ENCODE assay signal across 8 cellular contexts in the genomic region with DNA sequence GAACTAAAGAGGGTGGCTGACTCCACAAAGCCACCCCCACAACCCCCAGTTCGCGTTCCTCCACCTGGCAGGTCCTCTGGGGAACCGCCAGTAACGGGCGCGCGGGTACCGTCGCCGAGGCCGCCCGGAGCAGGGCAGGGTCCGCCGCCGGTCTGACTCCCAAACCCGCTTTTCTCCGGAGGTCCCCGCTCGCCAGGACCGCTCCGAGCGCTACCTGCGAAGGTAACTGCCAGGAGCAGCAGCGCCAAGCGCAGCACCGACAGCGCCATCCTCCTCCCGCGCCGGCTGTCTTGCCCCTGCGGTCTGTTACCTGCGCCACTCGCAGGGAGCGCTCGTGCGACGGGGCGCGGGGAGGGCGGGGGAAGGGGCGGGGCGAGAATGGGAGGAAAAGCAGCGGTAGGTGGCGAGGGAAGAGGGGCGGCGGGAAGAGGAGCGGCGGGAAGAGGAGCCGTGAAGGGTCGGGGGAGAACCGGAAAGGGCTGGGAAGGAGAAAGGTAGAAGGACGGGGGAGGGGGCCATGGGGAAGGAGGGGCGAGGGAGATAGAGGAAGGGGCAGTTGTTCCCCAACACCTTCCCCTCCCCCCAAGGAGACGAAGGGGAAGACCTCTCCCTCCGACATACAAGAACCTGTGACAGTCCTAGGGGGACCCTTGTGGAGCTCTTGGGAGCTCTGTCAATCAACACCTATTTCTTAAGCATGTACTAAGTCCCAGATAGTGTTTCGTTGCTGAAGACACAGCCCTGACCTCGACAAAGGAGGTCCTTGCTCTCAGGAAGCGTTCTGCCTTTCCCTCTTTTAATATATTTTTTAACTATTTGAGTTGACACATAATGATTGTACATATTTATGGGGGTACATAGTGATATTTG. TPM values are rescaled to one million over a fixed set of nuclear protein-coding genes. Genes with fewer than 3 reads are reported as not detected.
DNase-seq lines count a peak whose midpoint lies in the region; ATAC-seq and TF ChIP-seq lines count a peak whose summit lies in the region.

A gene with protein sequence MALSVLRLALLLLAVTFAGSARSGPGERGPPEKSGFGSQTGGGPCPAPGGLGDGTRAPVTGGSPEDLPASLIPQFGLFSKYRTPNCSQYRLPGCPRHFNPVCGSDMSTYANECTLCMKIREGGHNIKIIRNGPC (minus strand): TSS at position 308 of the 870 bp plus-strand sequence. CDS start 39 bp downstream, at position 269.

- H3K27ac Mint-ChIP-seq in dendritic cell treated with granulocyte-macrophage colony-stimulating factor and Interleukin-4, amounts not matched to agents 40 ng/mL and 50 ng/mL, for 4 days = no peak within 1 kb of the TSS
- H3K27ac Mint-ChIP-seq in stimulated activated naive B cell treated with anti-CD40 and anti-IgM and Interleukin-4, amounts not matched to agents 10 μg/mL and 1 μg/mL and 100 μg/mL, for 72 hours = peak within 1 kb of the TSS; percentile 20

- H3K9me3 Mint-ChIP-seq in dendritic cell treated with granulocyte-macrophage colony-stimulating factor and Interleukin-4, amounts not matched to agents 40 ng/mL and 50 ng/mL, for 4 days = no peaks in the 10 kb centered on the region
- no peaks in the 10 kb centered on the region for H3K9me3 Mint-ChIP-seq in stimulated activated naive B cell treated with anti-CD40 and anti-IgM and Interleukin-4, amounts not matched to agents 10 μg/mL and 1 μg/mL and 100 μg/mL, for 72 hours

- 0 out of 2 replicates have a peak, but pooled peaks have one; percentile 26 for TF ChIP-seq CTCF in LNCAP (IDR thresholded peaks at IDR 0.05)

- in situ Hi-C loops in ACHN (cut with HindIII; ENCODE audit: low pct_ligation_motif_present, low pct_unique_long_range_greater_than_20kb, low sequenced_read_pairs) = no loop called here

- intact Hi-C loops in dendritic cell treated with granulocyte-macrophage colony-stimulating factor and Interleukin-4, amounts not matched to agents 40 ng/mL and 50 ng/mL, for 4 days (cut with micrococcal nuclease) = no loop called here

- no peaks in the 10 kb centered on the region for H3K36me3 Mint-ChIP-seq in dendritic cell treated with granulocyte-macrophage colony-stimulating factor and Interleukin-4, amounts not matched to agents 40 ng/mL and 50 ng/mL, for 4 days (ENCODE audit: low read depth)
- H3K36me3 Mint-ChIP-seq in stimulated activated naive B cell treated with anti-CD40 and anti-IgM and Interleukin-4, amounts not matched to agents 10 μg/mL and 1 μg/mL and 100 μg/mL, for 72 hours = no peaks in the 10 kb centered on the region

- H3K4me1 Mint-ChIP-seq in dendritic cell treated with granulocyte-macrophage colony-stimulating factor and Interleukin-4, amounts not matched to agents 40 ng/mL and 50 ng/mL, for 4 days (ENCODE audit: low read depth) = peaks cover 33% of the 10 kb centered on the region
- peaks cover 11 to 36% of the 10 kb centered on the region in 2 donors for H3K4me1 Mint-ChIP-seq in stimulated activated naive B cell treated with anti-CD40 and anti-IgM and Interleukin-4, amounts not matched to agents 10 μg/mL and 1 μg/mL and 100 μg/mL, for 72 hours

- H3K27me3 Mint-ChIP-seq in dendritic cell treated with granulocyte-macrophage colony-stimulating factor and Interleukin-4, amounts not matched to agents 40 ng/mL and 50 ng/mL, for 4 days = peaks cover 34% of the 10 kb centered on the region
- H3K27me3 Mint-ChIP-seq in stimulated activated naive B cell treated with anti-CD40 and anti-IgM and Interleukin-4, amounts not matched to agents 10 μg/mL and 1 μg/mL and 100 μg/mL, for 72 hours = peaks cover 10 to 19% of the 10 kb centered on the region in 2 donors

- DNase-seq in ACHN (peak; percentile 30), mucosa of gallbladder (ENCODE audit: low spot score) (peak; percentile 24), dermis blood vessel endothelial cell (no peak)
- peak; percentile 44 to 51 for DNase-seq in activated CD4-positive, alpha-beta T cell treated with anti-CD3 and anti-CD28 coated beads for 24 hours (ENCODE audit: low read depth in 2 of 2)
- peak; percentile 13 for DNase-seq in stimulated activated naive B cell treated with anti-CD40 and anti-IgM and Interleukin-4, amounts not matched to agents 10 μg/mL and 1 μg/mL and 100 μg/mL, for 72 hours

- peak within 1 kb of the TSS; percentile 71 for H3K4me3 Mint-ChIP-seq in dendritic cell treated with granulocyte-macrophage colony-stimulating factor and Interleukin-4, amounts not matched to agents 40 ng/mL and 50 ng/mL, for 4 days
- peak within 1 kb of the TSS; percentile 77 to 86 for H3K4me3 Mint-ChIP-seq in stimulated activated naive B cell treated with anti-CD40 and anti-IgM and Interleukin-4, amounts not matched to agents 10 μg/mL and 1 μg/mL and 100 μg/mL, for 72 hours

- ATAC-seq in GM19023 (IDR thresholded peaks at IDR 0.05; ENCODE audit: unreplicated experiment) = peak; percentile 40
- ATAC-seq in stimulated activated naive B cell treated with anti-CD40 and anti-IgM and Interleukin-4, amounts not matched to agents 10 μg/mL and 1 μg/mL and 100 μg/mL, for 72 hours (replicated peaks) = peak; percentile 32 to 41

RNA-seq across cellular contexts. Expression of the gene that starts here (rescaled TPM):
- total RNA-seq in mucosa of gallbladder (0.63 TPM), dermis blood vessel endothelial cell (not detected in 2 replicates)

Comparison
In these comparisons a context has a peak if more than half of its experiments do, and no peak if none do; other contexts are left out.
1. Peak in DNase-seq in mucosa of gallbladder; RNA of the gene not detected or under 1 TPM.